8 cellular contexts compared by ENCODE assay signal in genomic region chr6:90285611-90286381, GRCh38. TPM values are rescaled to one million over a fixed set of nuclear protein-coding genes. Genes with fewer than 3 reads are reported as not detected.
DNase-seq lines count a peak whose midpoint lies in the region; ATAC-seq and TF ChIP-seq lines count a peak whose summit lies in the region.

No MANE protein-coding gene starts in this region.

- peaks cover 38% of the 10 kb centered on the region for H3F3A ChIP-seq in OCI-LY1 (ENCODE audit: insufficient read depth, low read length)

- peak overlapping the region; percentile 1 to 58 for H3K4me3 ChIP-seq in CD4-positive, alpha-beta memory T cell (ENCODE audit: low read length in 2 of 2)
- H3K4me3 ChIP-seq in OCI-LY1 (ENCODE audit: low read depth, low read length, poor library complexity, severe bottlenecking): peak overlapping the region; percentile 46
- H3K4me3 ChIP-seq in neuron (ENCODE audit: low read length): peak overlapping the region; percentile 41

- ATAC-seq in GM19395 (IDR thresholded peaks at IDR 0.05; ENCODE audit: unreplicated experiment): peak; percentile 65
- ATAC-seq in HG03354 (IDR thresholded peaks at IDR 0.05; ENCODE audit: poor library complexity, severe bottlenecking, unreplicated experiment): peak; percentile 81
- peak; percentile 86 for ATAC-seq in foreskin keratinocyte

- peaks cover 47 to 89% (median 68%) of the 10 kb centered on the region in 4 donors for H3K4me1 Mint-ChIP-seq in CD4-positive, alpha-beta memory T cell

- no peaks in the 10 kb centered on the region for H3K9me3 ChIP-seq in CD4-positive, alpha-beta memory T cell (ENCODE audit: control insufficient read depth in 1 of 2, low read length in 2 of 2)
- no peaks in the 10 kb centered on the region for H3K9me3 ChIP-seq in OCI-LY1 (ENCODE audit: low read length)
- no peaks in the 10 kb centered on the region for H3K9me3 ChIP-seq in neuron (ENCODE audit: low read length)

- no peaks in the 10 kb centered on the region for H3K9me2 ChIP-seq in OCI-LY1 (ENCODE audit: low read depth, low read length)

- peak overlapping the region; percentile 77 to 98 (median 89) for H3K27ac Mint-ChIP-seq in CD4-positive, alpha-beta memory T cell

- peak overlapping the region; percentile 55 for H3K9ac ChIP-seq in OCI-LY1 (ENCODE audit: low read length)

- peak overlapping the region; percentile 80 to 95 (median 86) for H3K4me3 Mint-ChIP-seq in CD4-positive, alpha-beta memory T cell

- POLR2A ChIA-PET in CD4-positive, alpha-beta memory T cell (lab: Charles Lee; ENCODE audit: partially characterized antibody): interaction anchor here (0.9 to 5.6 kb wide), 12 partner anchors 11 to 456 kb away, joined by 3 to 85 read pairs (median 6); partner anchors contain the start of genes BACH2 and CASP8AP2

- H3K27ac ChIP-seq in CD4-positive, alpha-beta memory T cell (ENCODE audit: low read depth, low read length): peak overlapping the region; percentile 46
- peak overlapping the region; percentile 93 for H3K27ac ChIP-seq in OCI-LY1 (ENCODE audit: low read depth, low read length, poor library complexity, severe bottlenecking)
- peak overlapping the region; percentile 73 for H3K27ac ChIP-seq in foreskin keratinocyte

- peak overlapping the region; percentile 94 for H3K4me2 ChIP-seq in OCI-LY1 (ENCODE audit: low read length)

- TF ChIP-seq CTCF in OCI-LY1 (IDR thresholded peaks at IDR 0.05; ENCODE audit: low read length): no peak
- no peak for TF ChIP-seq CTCF in foreskin keratinocyte (conservative IDR thresholded peaks at IDR 0.05)

- peak; percentile 68 to 83 (median 76) for DNase-seq in CD4-positive, alpha-beta memory T cell
- peak; percentile 82 for DNase-seq in activated effector memory CD4-positive, alpha-beta T cell treated with anti-CD3 and anti-CD28 coated beads, Interleukin-2, amount 50 U/mL, for 16 hours
- DNase-seq in foreskin keratinocyte (peak; percentile 59 to 78), NCI-H2081 (lab: John Stamatoyannopoulos, UW) (no peak)

- intact Hi-C loops in CD4-positive, alpha-beta memory T cell (cut with micrococcal nuclease): loop anchor here (1.0 kb wide), 2 partner anchors 11 to 204 kb away; no protein-coding TSS in a partner anchor

- no peaks in the 10 kb centered on the region for H3K36me3 ChIP-seq in CD4-positive, alpha-beta memory T cell (ENCODE audit: insufficient read depth, low read length)
- H3K36me3 ChIP-seq in OCI-LY1 (ENCODE audit: insufficient read depth, low read length) (peaks cover 69% of the 10 kb centered on the region), neuron (ENCODE audit: insufficient read depth, low read length) (no peaks in the 10 kb centered on the region)

- CTCF ChIA-PET in CD4-positive, alpha-beta memory T cell (lab: Charles Lee; ENCODE audit: partially characterized antibody): interaction anchor here (1.0 to 8.5 kb wide), 11 partner anchors 9 to 345 kb away, joined by 3 to 76 read pairs (median 6); no protein-coding TSS in a partner anchor

- peaks cover 7 to 24% of the 10 kb centered on the region in 2 donors for H3K36me3 Mint-ChIP-seq in CD4-positive, alpha-beta memory T cell

- peaks cover 32% of the 10 kb centered on the region for H3K4me1 ChIP-seq in CD4-positive, alpha-beta memory T cell (ENCODE audit: insufficient read depth, low read length)
- H3K4me1 ChIP-seq in OCI-LY1 (ENCODE audit: insufficient read depth, low read length, severe bottlenecking) (peaks cover 99% of the 10 kb centered on the region), foreskin keratinocyte (peaks cover 15% of the 10 kb centered on the region), neuron (ENCODE audit: insufficient read depth, low read length) (peaks cover 42% of the 10 kb centered on the region)

- peaks cover 0 to 11% (median 0%) of the 10 kb centered on the region in 8 donors for H3K9me3 Mint-ChIP-seq in CD4-positive, alpha-beta memory T cell

- peaks cover 100% of the 10 kb centered on the region for H3K79me2 ChIP-seq in OCI-LY1 (ENCODE audit: insufficient read depth, low read length)

- H4K20me1 ChIP-seq in OCI-LY1 (ENCODE audit: insufficient read depth, low read length): no peaks in the 10 kb centered on the region

- peaks cover 0 to 2% of the 10 kb centered on the region in 2 donors for H3K27me3 Mint-ChIP-seq in CD4-positive, alpha-beta memory T cell

- H3K27me3 ChIP-seq in CD4-positive, alpha-beta memory T cell (ENCODE audit: insufficient read depth, low read length): no peaks in the 10 kb centered on the region
- H3K27me3 ChIP-seq in OCI-LY1 (ENCODE audit: insufficient read depth, low read length) (no peaks in the 10 kb centered on the region), foreskin keratinocyte (no peaks in the 10 kb centered on the region), neuron (ENCODE audit: insufficient read depth, low read length) (no peaks in the 10 kb centered on the region)

- H2AFZ ChIP-seq in OCI-LY1 (ENCODE audit: low read length): no peak overlapping the region
- no peak overlapping the region for H2AFZ ChIP-seq in neuron (ENCODE audit: low read depth, low read length)

RNA-seq across cellular contexts. Expression of gene BACH2, which starts 10.8 kb away (rescaled TPM):
- total RNA-seq in CD4-positive, alpha-beta memory T cell: 10 to 100 TPM; 44.4 to 48.0 TPM
- 1 to 10 TPM; 6.5 to 7.2 TPM for polyA plus RNA-seq in CD4-positive, alpha-beta memory T cell
- total RNA-seq in foreskin keratinocyte: 0.99 and 1.4 TPM in 2 replicates
- 0.17 and 0.27 TPM in 2 replicates for polyA plus RNA-seq in foreskin keratinocyte

Comparison
In these comparisons a context has a peak if more than half of its experiments do, and no peak if none do; other contexts are left out.
1. DNase-seq: peak in CD4-positive, alpha-beta memory T cell (5 of 5), activated effector memory CD4-positive, alpha-beta T cell treated with anti-CD3 and anti-CD28 coated beads, Interleukin-2, amount 50 U/mL, for 16 hours (single experiment) and foreskin keratinocyte (2 of 2); none in NCI-H2081 (0 of 2).
2. RNA of gene BACH2, which starts 10.8 kb away (total RNA-seq): 44.4 to 48.0 TPM in CD4-positive, alpha-beta memory T cell; 0.99 to 1.4 TPM in foreskin keratinocyte; every median in the first group is over 10 times any median in the second.
3. Peak in every context shown above with its lines, with median percentiles within 50 percentile points of each other: H3K27ac ChIP-seq, H3K4me3 ChIP-seq and ATAC-seq.